In genomic region chr10:70274643-70275042, GRCh38 we compare ENCODE assay signal across 13 cellular contexts. TPM values are rescaled to one million over a fixed set of nuclear protein-coding genes. Genes with fewer than 3 reads are reported as not detected.
DNase-seq lines count a peak whose midpoint lies in the region; ATAC-seq and TF ChIP-seq lines count a peak whose summit lies in the region.
"Had no signal": no experiment of that assay in that cellular context is flagged by ENCODE, and none has a peak within 500 bp of the region (broad histone marks: within the 10 kb centered on the region; RNA-seq: fewer than 3 reads in every experiment).

No MANE protein-coding gene starts in this region.

- no peak for TF ChIP-seq CTCF in fibroblast of villous mesenchyme (IDR thresholded peaks at IDR 0.05; ENCODE audit: insufficient read depth, low read depth, low read length)

- DNase-seq in CD1c-positive myeloid dendritic cell (ENCODE audit: extremely low spot score) (peak; percentile 65), T-helper 17 cell (no peak), fibroblast of villous mesenchyme (ENCODE audit: low read depth) (peak; percentile 70), pons (ENCODE audit: low spot score) (peak; percentile 87), COLO829 (ENCODE audit: low spot score) (no peak), UCSD-AML1 (lab: John Stamatoyannopoulos, UW; ENCODE audit: unreplicated experiment) (no peak), iPS-NIHi7 (ENCODE audit: extremely low spot score) (no peak), HPDE6-E6E7 (ENCODE audit: extremely low spot score) (no peak)
- DNase-seq: activated CD4-positive, alpha-beta T cell treated with anti-CD3 and anti-CD28 coated beads, Interleukin-2, amount 50 U/mL, for 4 hours; NCI-H1105; NK-92 treated with Interleukin-12 subunit alpha and Interleukin-12 subunit beta, amount 100 ng/mL, for 24 hours; stimulated activated CD4-positive, alpha-beta T cell treated with anti-CD3 and anti-CD28 coated beads, Interleukin-4, amount 100 ng/mL, for 1 hour had no signal

- peaks cover 3% of the 10 kb centered on the region for H3K4me1 Mint-ChIP-seq in T-helper 17 cell

- peak overlapping the region; percentile 34 for H3K27ac Mint-ChIP-seq in T-helper 17 cell
- H3K27ac Mint-ChIP-seq: activated naive CD8-positive, alpha-beta T cell had no signal

- ATAC-seq in T-helper 17 cell = no peak

- H3K9me3 ChIP-seq in T-helper 17 cell (ENCODE audit: control insufficient read depth, low read length, poor library complexity, severe bottlenecking) = no peaks in the 10 kb centered on the region

- H3K27me3 Mint-ChIP-seq in T-helper 17 cell = no peaks in the 10 kb centered on the region
- H3K27me3 Mint-ChIP-seq: activated naive CD8-positive, alpha-beta T cell had no signal

- H3K36me3 Mint-ChIP-seq in T-helper 17 cell (ENCODE audit: low read depth) = no peaks in the 10 kb centered on the region

- no peak overlapping the region for H3K4me3 ChIP-seq in fibroblast of villous mesenchyme (ENCODE audit: low read depth, low read length)

- no peak overlapping the region for H3K4me3 Mint-ChIP-seq in T-helper 17 cell
- H3K4me3 Mint-ChIP-seq: activated naive CD8-positive, alpha-beta T cell had no signal

RNA-seq across cellular contexts. Expression of gene NPFFR1, which starts 9.2 kb away (rescaled TPM):
- total RNA-seq in T-helper 17 cell = not detected
- not detected in 2 replicates for total RNA-seq in fibroblast of villous mesenchyme

RNA-seq across cellular contexts. Expression of gene PPA1, which starts 41.4 kb away (rescaled TPM):
- total RNA-seq in T-helper 17 cell (10 to 100 TPM; 69.8 to 80.9 TPM), fibroblast of villous mesenchyme (139 and 219 TPM in 2 replicates)

Comparison
In these comparisons a context has a peak if more than half of its experiments do, and no peak if none do; other contexts are left out.
1. DNase-seq: peak in CD1c-positive myeloid dendritic cell (single experiment), fibroblast of villous mesenchyme (single experiment) and pons (single experiment); none in T-helper 17 cell (0 of 3), COLO829 (single experiment), UCSD-AML1 (single experiment), iPS-NIHi7 (single experiment) and HPDE6-E6E7 (single experiment).